In the genomic region with DNA sequence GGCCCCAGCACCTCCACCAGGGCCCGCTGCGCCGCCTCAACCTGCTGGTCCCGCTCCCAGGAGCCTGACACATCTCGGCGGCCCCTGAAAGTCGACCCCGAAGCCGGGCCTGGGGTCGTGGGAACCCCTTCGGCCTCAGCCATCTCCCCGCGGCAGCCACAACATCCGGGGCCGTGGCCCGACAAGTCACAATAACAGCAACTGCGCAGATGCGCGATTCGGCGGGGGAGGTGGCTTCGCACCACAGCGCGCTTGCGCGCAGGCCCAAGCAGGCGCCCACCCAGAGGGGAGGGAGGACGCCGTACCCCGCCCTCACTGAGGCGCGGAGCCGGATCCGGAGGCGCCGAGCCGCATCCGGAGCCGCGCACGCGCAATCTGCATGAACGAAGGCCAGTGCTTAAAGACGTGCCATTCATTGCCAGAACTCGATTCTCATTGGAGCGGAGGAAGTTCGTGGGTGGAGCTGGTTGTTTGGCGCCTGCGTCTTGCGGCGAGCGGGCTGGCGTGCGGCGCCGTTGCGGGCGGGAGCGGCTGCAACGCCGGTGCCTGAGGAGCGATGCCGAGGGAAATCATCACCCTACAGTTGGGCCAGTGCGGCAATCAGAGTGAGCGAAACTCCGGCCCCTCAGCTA, we compare ENCODE assay signal across 8 cellular contexts. TPM values are rescaled to one million over a fixed set of nuclear protein-coding genes. Genes with fewer than 3 reads are reported as not detected.
DNase-seq lines count a peak whose midpoint lies in the region; ATAC-seq, FAIRE-seq and TF ChIP-seq lines count a peak whose summit lies in the region.

A gene with protein sequence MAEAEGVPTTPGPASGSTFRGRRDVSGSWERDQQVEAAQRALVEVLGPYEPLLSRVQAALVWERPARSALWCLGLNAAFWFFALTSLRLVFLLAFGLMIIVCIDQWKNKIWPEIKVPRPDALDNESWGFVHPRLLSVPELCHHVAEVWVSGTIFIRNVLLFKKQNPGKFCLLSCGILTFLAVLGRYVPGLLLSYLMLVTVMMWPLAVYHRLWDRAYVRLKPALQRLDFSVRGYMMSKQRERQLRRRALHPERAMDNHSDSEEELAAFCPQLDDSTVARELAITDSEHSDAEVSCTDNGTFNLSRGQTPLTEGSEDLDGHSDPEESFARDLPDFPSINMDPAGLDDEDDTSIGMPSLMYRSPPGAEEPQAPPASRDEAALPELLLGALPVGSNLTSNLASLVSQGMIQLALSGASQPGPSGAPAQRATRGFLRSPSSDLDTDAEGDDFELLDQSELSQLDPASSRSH (minus strand): TSS at position 193 of the 632 bp plus-strand sequence. CDS start 50 bp downstream, at position 143.
Gene TUBG1, plus strand, starts transcription at position 502 of the 632 bp plus-strand sequence. Its CDS starts 55 bp downstream, at position 557.

- FAIRE-seq in urothelium cell line (lab: Jason Lieb, UNC): peak; percentile 92

- H3K36me3 ChIP-seq in ascending aorta (peaks cover 15 to 17% of the 10 kb centered on the region in 2 donors), right atrium auricular region (peaks cover 24% of the 10 kb centered on the region), psoas muscle (ENCODE audit: insufficient read depth in 1 of 2, low read depth in 1 of 2) (peaks cover 10 to 35% of the 10 kb centered on the region in 2 donors)

- peak within 1 kb of the TSS; percentile 76 to 79 for H3K4me3 ChIP-seq in ascending aorta
- H3K4me3 ChIP-seq in right atrium auricular region: peak within 1 kb of the TSS; percentile 88 to 91
- peak within 1 kb of the TSS; percentile 79 for H3K4me3 ChIP-seq in psoas muscle

- ATAC-seq in GM18502 (IDR thresholded peaks at IDR 0.05; ENCODE audit: poor library complexity, unreplicated experiment) (peak; percentile 81), HG02970 (IDR thresholded peaks at IDR 0.05; ENCODE audit: low FRiP score, unreplicated experiment) (peak; percentile 96), psoas muscle (peak; percentile 95 to 97 (median 96))

- H3K27ac ChIP-seq in ascending aorta (peak within 1 kb of the TSS; percentile 89 to 92), right atrium auricular region (peak within 1 kb of the TSS; percentile 89 to 94), psoas muscle (peak within 1 kb of the TSS; percentile 90)

- H3K9me3 Mint-ChIP-seq in T-helper 2 cell treated with Interferon-gamma antibody and Interleukin-4, amounts not matched to agents 5 μg/mL and 100 μg/mL, for 36 hours: no peaks in the 10 kb centered on the region

- H3K4me3 Mint-ChIP-seq in T-helper 2 cell treated with Interferon-gamma antibody and Interleukin-4, amounts not matched to agents 5 μg/mL and 100 μg/mL, for 36 hours: peak within 1 kb of the TSS; percentile 99

- no peaks in the 10 kb centered on the region for H3K27me3 ChIP-seq in ascending aorta
- no peaks in the 10 kb centered on the region for H3K27me3 ChIP-seq in right atrium auricular region
- H3K27me3 ChIP-seq in psoas muscle (ENCODE audit: insufficient read depth in 3 of 3, low read length in 2 of 3): no peaks in the 10 kb centered on the region

- TF ChIP-seq CTCF in ascending aorta (IDR thresholded peaks at IDR 0.05) (peak; percentile 41 to 55 (median 42)), right atrium auricular region (IDR thresholded peaks at IDR 0.05) (peak in 1 of 2 donors; percentile 50), psoas muscle (IDR thresholded peaks at IDR 0.05) (peak; percentile 43)

- peak within 1 kb of the TSS; percentile 94 for H3K27ac Mint-ChIP-seq in T-helper 2 cell treated with Interferon-gamma antibody and Interleukin-4, amounts not matched to agents 5 μg/mL and 100 μg/mL, for 36 hours

- H3K4me1 Mint-ChIP-seq in T-helper 2 cell treated with Interferon-gamma antibody and Interleukin-4, amounts not matched to agents 5 μg/mL and 100 μg/mL, for 36 hours (ENCODE audit: low read depth): peaks cover 23% of the 10 kb centered on the region

- H3K36me3 Mint-ChIP-seq in T-helper 2 cell treated with Interferon-gamma antibody and Interleukin-4, amounts not matched to agents 5 μg/mL and 100 μg/mL, for 36 hours (ENCODE audit: low read depth): peaks cover 32% of the 10 kb centered on the region

- H3K9me3 ChIP-seq in ascending aorta (no peaks in the 10 kb centered on the region), right atrium auricular region (no peaks in the 10 kb centered on the region), psoas muscle (no peaks in the 10 kb centered on the region)

- no peaks in the 10 kb centered on the region for H3K27me3 Mint-ChIP-seq in T-helper 2 cell treated with Interferon-gamma antibody and Interleukin-4, amounts not matched to agents 5 μg/mL and 100 μg/mL, for 36 hours (ENCODE audit: low read depth)

- intact Hi-C loops in ascending aorta (cut with DNase I): loop anchor here (1.0 kb wide), 2 partner anchors 50 to 69 kb away; partner anchors contain the start of gene TUBG2
- intact Hi-C loops in psoas muscle (cut with DNase I): no loop called here

- peak; percentile 97 to 99 for DNase-seq in NCI-H1930 (lab: John Stamatoyannopoulos, UW)
- peak; percentile 100 for DNase-seq in T-helper 2 cell treated with Interferon-gamma antibody and Interleukin-4, amounts not matched to agents 5 μg/mL and 100 μg/mL, for 36 hours (ENCODE audit: low spot score)
- DNase-seq in ascending aorta (ENCODE audit: low spot score in 2 of 2): peak; percentile 95 to 99
- DNase-seq in right atrium auricular region (ENCODE audit: low spot score): peak; percentile 98
- peak; percentile 99 to 100 for DNase-seq in psoas muscle
- peak; percentile 100 for DNase-seq in urothelium cell line (ENCODE audit: low spot score)

- H3K4me1 ChIP-seq in ascending aorta: peaks cover 6 to 29% of the 10 kb centered on the region in 2 donors
- H3K4me1 ChIP-seq in right atrium auricular region: peaks cover 0 to 46% of the 10 kb centered on the region in 2 donors
- H3K4me1 ChIP-seq in psoas muscle: peaks cover 40% of the 10 kb centered on the region

- WGBS in psoas muscle, 3 donors: 0 to 1% (median 0%) methylated on average over 63 to 66 of the region's 66 CpGs

RNA-seq across cellular contexts. Expression of the first gene that starts in this region (rescaled TPM):
- total RNA-seq in ascending aorta: 51.3 TPM
- total RNA-seq in right atrium auricular region: 10 to 100 TPM; 30.4 to 31.1 TPM
- 10 to 100 TPM; 31.7 to 43.2 (median 37.6) TPM for total RNA-seq in psoas muscle
- 10 to 100 TPM; 13.9 to 35.0 (median 15.2) TPM for polyA plus RNA-seq in psoas muscle

RNA-seq across cellular contexts. Expression of gene TUBG1, which starts in this region (rescaled TPM):
- total RNA-seq in ascending aorta (10.5 TPM), right atrium auricular region (10 to 100 TPM; 28.8 to 55.9 TPM), psoas muscle (10 to 100 TPM; 46.9 to 78.1 (median 50.4) TPM)
- polyA plus RNA-seq in psoas muscle: 10 to 100 TPM; 68.8 to 90.2 (median 81.0) TPM

Comparison
In these comparisons a context has a peak if more than half of its experiments do, and no peak if none do; other contexts are left out.
1. Peak in every context shown above with its lines: DNase-seq, ATAC-seq, H3K4me3 ChIP-seq and H3K27ac ChIP-seq.